Comparison of ENCODE assay signal across 26 cellular contexts in the genomic region with DNA sequence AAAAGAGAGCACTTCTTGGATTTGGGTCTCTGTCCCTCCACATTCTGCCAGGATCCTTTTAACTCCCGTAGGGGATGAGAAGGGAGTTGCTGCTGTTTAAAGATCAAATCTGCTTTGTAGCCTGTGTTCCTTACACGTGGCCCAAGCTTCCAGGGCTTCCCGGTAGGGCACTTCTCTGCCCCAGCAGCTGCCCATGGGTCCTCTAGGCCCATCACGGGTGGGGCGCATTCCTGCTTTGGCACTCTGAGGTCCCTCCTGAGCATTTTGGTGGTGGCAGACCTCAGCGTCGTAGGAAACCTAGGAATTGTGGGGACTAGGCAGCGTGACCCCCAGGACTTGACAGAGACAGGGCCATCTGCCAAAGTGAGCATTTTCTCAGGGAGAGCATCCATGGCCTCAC.
"Had no signal": no experiment of that assay in that cellular context is flagged by ENCODE, and none has a peak within 500 bp of the region (broad histone marks: within the 10 kb centered on the region; RNA-seq: fewer than 3 reads in every experiment).

No MANE protein-coding gene starts in this region.

- DNase-seq: stimulated activated CD4-positive, alpha-beta T cell treated with anti-CD3 and anti-CD28 coated beads, Interleukin-2, amount 100 ng/mL, for 48 hours; stimulated activated CD4-positive, alpha-beta T cell treated with anti-CD3 and anti-CD28 coated beads, Interleukin-4, amount 100 ng/mL, for 1 hour; stimulated activated CD4-positive, alpha-beta T cell treated with anti-CD3 and anti-CD28 coated beads, Interleukin-4, amount 100 ng/mL, for 24 hours; stimulated activated CD4-positive, alpha-beta T cell treated with anti-CD3 and anti-CD28 coated beads, Interleukin-4, amount 100 ng/mL, for 4 hours; stimulated activated CD8-positive, alpha-beta memory T cell treated with anti-CD3 and anti-CD28 coated beads, Interleukin-4, amount 100 ng/mL, for 48 hours; stimulated activated naive B cell treated with anti-CD40 and anti-IgM and Interleukin-4, amounts not matched to agents 10 μg/mL and 1 μg/mL and 100 μg/mL, for 72 hours; stimulated activated naive CD4-positive, alpha-beta T cell; stimulated activated naive CD4-positive, alpha-beta T cell treated with Interleukin-2 at 50 U/mL for 16 hours; stimulated activated naive CD8-positive, alpha-beta T cell treated with anti-CD3 and anti-CD28 coated beads, Interleukin-15, amount 100 ng/mL, for 72 hours; stimulated activated naive CD8-positive, alpha-beta T cell treated with anti-CD3 and anti-CD28 coated beads, Interleukin-15, Interleukin-2, amounts not matched to agents 100 U/mL and 50 U/mL, for 24 hours; stomach; substantia nigra; testis; thyroid gland; tibial artery; transverse colon; trophoblast cell; upper lobe of left lung; upper lobe of right lung; uterus had no signal

- H3K4me1 ChIP-seq: stomach, suprapubic skin, testis, thyroid gland, tibial artery, tibial nerve, upper lobe of left lung, upper lobe of right lung, uterus, vagina had no signal

- H3K36me3 ChIP-seq: stomach, suprapubic skin, thoracic aorta, thyroid gland, tibial artery, tibial nerve, transverse colon, upper lobe of left lung, upper lobe of right lung, uterus, vagina had no signal

- H3K4me3 ChIP-seq: stomach, suprapubic skin, testis, thoracic aorta, thyroid gland, tibial artery, tibial nerve, transverse colon, upper lobe of left lung, upper lobe of right lung, uterus, vagina had no signal

- H3K27me3 ChIP-seq: stomach, testis, thyroid gland, tibial nerve, transverse colon, upper lobe of left lung, upper lobe of right lung, uterus, vagina had no signal

- H3K27ac ChIP-seq: stomach, suprapubic skin, testis, thoracic aorta, thyroid gland, tibial artery, tibial nerve, transverse colon, upper lobe of left lung, upper lobe of right lung, uterus, vagina had no signal

- ATAC-seq: stimulated activated effector memory CD8-positive, alpha-beta T cell treated with anti-CD3 and anti-CD28 coated beads, Interleukin-12 subunit alpha, Interleukin-12 subunit beta, amount 100 ng/mL, for 72 hours; stimulated activated memory B cell treated with anti-CD40 and anti-IgM and Interleukin-4, amounts not matched to agents 10 μg/mL and 1 μg/mL and 100 μg/mL, for 72 hours; stimulated activated naive B cell treated with anti-CD40 and anti-IgM and Interleukin-4, amounts not matched to agents 10 μg/mL and 1 μg/mL and 100 μg/mL, for 72 hours; stimulated activated naive CD8-positive, alpha-beta T cell treated with anti-CD3 and anti-CD28 coated beads, Interleukin-15, amount 100 ng/mL, for 72 hours; stimulated activated naive CD8-positive, alpha-beta T cell treated with anti-CD3 and anti-CD28 coated beads, Interleukin-15, Interleukin-2, amounts not matched to agents 100 U/mL and 50 U/mL, for 24 hours; upper lobe of right lung had no signal

- H3K9me3 ChIP-seq: stomach, suprapubic skin, testis, thoracic aorta, thyroid gland, tibial artery, tibial nerve, transverse colon, upper lobe of left lung, upper lobe of right lung, uterus, vagina had no signal
